ENCODE assay signal across 17 cellular contexts in genomic region chr1:29532741-29533140, GRCh38.
"Had no signal": no experiment of that assay in that cellular context is flagged by ENCODE, and none has a peak within 500 bp of the region (broad histone marks: within the 10 kb centered on the region; RNA-seq: fewer than 3 reads in every experiment).

No MANE protein-coding gene starts in this region.

- FAIRE-seq: frontal cortex, islet of Langerhans, urothelium cell line had no signal

- DNase-seq: activated CD4-positive, CD25-positive, alpha-beta regulatory T cell; activated naive CD4-positive, alpha-beta T cell treated with anti-CD3 and anti-CD28 coated beads, Interleukin-2, amount 50 U/mL, for 16 hours; activated T-cell treated with anti-CD3 and anti-CD28 coated beads, Interleukin-2, amount 50 U/mL, for 24 hours; mammary epithelial cell; stimulated activated CD4-positive, alpha-beta T cell treated with anti-CD3 and anti-CD28 coated beads, Interleukin-4, amount 100 ng/mL, for 4 hours; SW 1271 had no signal

- H3K4me2 ChIP-seq: smooth muscle cell had no signal

- H3K4me3 ChIP-seq: adrenal gland, cardiac muscle cell, right atrium auricular region, smooth muscle cell had no signal

- H3K27me3 ChIP-seq: adrenal gland, cardiac muscle cell, right atrium auricular region had no signal

- H3K27ac ChIP-seq: adrenal gland, cardiac muscle cell, neutrophil, right atrium auricular region had no signal

- H3K4me1 Mint-ChIP-seq: natural killer cell had no signal

- H3K27ac Mint-ChIP-seq: activated T-cell treated with anti-CD3 and anti-CD28 coated beads, Interleukin-2, amount 50 U/mL, for 24 hours; natural killer cell; stimulated activated naive CD8-positive, alpha-beta T cell treated with anti-CD3 and anti-CD28 coated beads, Interleukin-15, Interleukin-2, amounts not matched to agents 100 ng/mL and 50 ng/mL, for 24 hours; T-helper 2 cell treated with Interferon-gamma antibody and Interleukin-4, amounts not matched to agents 5 μg/mL and 100 μg/mL, for 36 hours had no signal

- H3K9me3 ChIP-seq: adrenal gland had no signal

- H3K4me3 Mint-ChIP-seq: activated T-cell treated with anti-CD3 and anti-CD28 coated beads, Interleukin-2, amount 50 U/mL, for 24 hours; natural killer cell; stimulated activated naive CD8-positive, alpha-beta T cell treated with anti-CD3 and anti-CD28 coated beads, Interleukin-15, Interleukin-2, amounts not matched to agents 100 ng/mL and 50 ng/mL, for 24 hours; T-helper 2 cell treated with Interferon-gamma antibody and Interleukin-4, amounts not matched to agents 5 μg/mL and 100 μg/mL, for 36 hours had no signal

- H3K36me3 ChIP-seq: adrenal gland, cardiac muscle cell, neutrophil, right atrium auricular region had no signal

- H3K36me3 Mint-ChIP-seq: natural killer cell had no signal

- H3K4me1 ChIP-seq: adrenal gland, right atrium auricular region had no signal
